ENCODE assay signal across 17 cellular contexts in the genomic region with DNA sequence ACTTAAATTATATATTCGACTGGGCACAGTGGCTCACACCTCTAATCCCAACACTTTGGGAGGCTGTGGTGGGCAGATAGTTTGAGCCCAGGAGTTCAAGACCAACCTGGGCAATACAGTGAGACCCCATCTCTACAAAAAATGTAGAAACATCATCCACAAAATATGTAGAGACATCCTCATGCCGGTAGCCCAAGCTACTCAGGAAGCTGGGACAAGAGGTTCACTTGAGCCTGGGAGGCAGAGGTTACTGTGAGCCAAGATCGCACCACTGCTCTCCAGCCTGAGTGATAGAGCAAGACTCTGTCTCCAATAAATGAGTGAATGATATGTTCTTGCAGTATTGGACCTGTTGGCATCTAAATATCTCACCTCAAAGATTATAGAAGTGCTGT. TPM values are rescaled to one million over a fixed set of nuclear protein-coding genes. Genes with fewer than 3 reads are reported as not detected.
DNase-seq lines count a peak whose midpoint lies in the region; ATAC-seq and TF ChIP-seq lines count a peak whose summit lies in the region.
"Had no signal": no experiment of that assay in that cellular context is flagged by ENCODE, and none has a peak within 500 bp of the region (broad histone marks: within the 10 kb centered on the region; RNA-seq: fewer than 3 reads in every experiment).

No MANE protein-coding gene starts in this region.

- DNase-seq in left ventricle myocardium inferior (no peak), Right ventricle myocardium inferior (ENCODE audit: missing footprints) (no peak), hepatocyte (ENCODE audit: low spot score) (no peak), progenitor cell of endocrine pancreas (ENCODE audit: low spot score, unreplicated experiment) (no peak), substantia nigra (lab: John Stamatoyannopoulos, UW) (no peak), pons (ENCODE audit: low spot score) (no peak), HuH-7.5 (ENCODE audit: low spot score) (no peak), GM10266 (ENCODE audit: extremely low spot score) (no peak)
- DNase-seq: activated T-cell treated with anti-CD3 and anti-CD28 coated beads for 4 hours; CD4-positive, alpha-beta memory T cell; hypothalamus; NCI-H187; NCI-H510A treated with DMSO at 0.1 percent for 48 hours had no signal

- peaks cover 4% of the 10 kb centered on the region for H3K9me3 Mint-ChIP-seq in progenitor cell of endocrine pancreas (ENCODE audit: low read depth)
- H3K9me3 Mint-ChIP-seq: T-helper 2 cell treated with Interferon-gamma antibody and Interleukin-4, amounts not matched to agents 5 μg/mL and 100 μg/mL, for 36 hours had no signal

- H3K4me3 Mint-ChIP-seq in progenitor cell of endocrine pancreas (ENCODE audit: low read depth) = no peak overlapping the region
- H3K4me3 Mint-ChIP-seq: activated naive CD8-positive, alpha-beta T cell; CD4-positive, alpha-beta memory T cell; memory B cell; T-helper 2 cell treated with Interferon-gamma antibody and Interleukin-4, amounts not matched to agents 5 μg/mL and 100 μg/mL, for 36 hours had no signal

- ATAC-seq in Right ventricle myocardium inferior = no peak

- peak overlapping the region; percentile 52 for H3K27ac ChIP-seq in left ventricle myocardium inferior (replicated peaks)
- peak overlapping the region; percentile 85 for H3K27ac ChIP-seq in hepatocyte
- H3K27ac ChIP-seq in substantia nigra (ENCODE audit: low read depth, low read length, poor library complexity, severe bottlenecking) = no peak overlapping the region
- H3K27ac ChIP-seq: neutrophil had no signal

- peak overlapping the region; percentile 15 for H3K4me2 ChIP-seq in hepatocyte

- WGBS in hepatocyte (ENCODE audit: low lambda C conversion rate, missing lambda C conversion rate) = 64% methylated on average over 3 of the region's 3 CpGs

- intact Hi-C loops in left ventricle myocardium inferior (cut with micrococcal nuclease) = no loop called here
- intact Hi-C loops in Right ventricle myocardium inferior (cut with DNase I) = no loop called here

- no peaks in the 10 kb centered on the region for H3K79me2 ChIP-seq in hepatocyte

- no peaks in the 10 kb centered on the region for H3K9me2 ChIP-seq in hepatocyte (replicated peaks; ENCODE audit: insufficient read depth)

- H3K4me1 ChIP-seq in left ventricle myocardium inferior (peaks cover 14% of the 10 kb centered on the region), hepatocyte (ENCODE audit: insufficient read depth) (peaks cover 32% of the 10 kb centered on the region)

- no peaks in the 10 kb centered on the region for H3K36me3 Mint-ChIP-seq in progenitor cell of endocrine pancreas (ENCODE audit: insufficient read depth)
- H3K36me3 Mint-ChIP-seq: activated naive CD8-positive, alpha-beta T cell; CD4-positive, alpha-beta memory T cell; memory B cell had no signal

- H3K4me3 ChIP-seq in left ventricle myocardium inferior (no peak overlapping the region), hepatocyte (no peak overlapping the region)

- H3K4me1 Mint-ChIP-seq in progenitor cell of endocrine pancreas (ENCODE audit: low read depth) = peaks cover 21% of the 10 kb centered on the region
- H3K4me1 Mint-ChIP-seq: CD4-positive, alpha-beta memory T cell had no signal

- H2AFZ ChIP-seq in hepatocyte = no peak overlapping the region

- TF ChIP-seq CTCF in left ventricle myocardium inferior (IDR thresholded peaks at IDR 0.05; ENCODE audit: borderline replicate concordance) (no peak), hepatocyte (IDR thresholded peaks at IDR 0.05; ENCODE audit: poor library complexity) (no peak), progenitor cell of endocrine pancreas (IDR thresholded peaks at IDR 0.05; ENCODE audit: unreplicated experiment) (no peak), GM10266 (IDR thresholded peaks at IDR 0.05; ENCODE audit: control insufficient read depth, insufficient read depth, low read depth, missing control alignments) (no peak)

- no peaks in the 10 kb centered on the region for H3K27me3 ChIP-seq in left ventricle myocardium inferior (ENCODE audit: low read depth)
- H3K27me3 ChIP-seq in hepatocyte = no peaks in the 10 kb centered on the region

- no peaks in the 10 kb centered on the region for H4K20me1 ChIP-seq in hepatocyte (ENCODE audit: insufficient read depth, poor library complexity, severe bottlenecking)

- no peaks in the 10 kb centered on the region for H3K9me3 ChIP-seq in left ventricle myocardium inferior (replicated peaks)
- no peaks in the 10 kb centered on the region for H3K9me3 ChIP-seq in hepatocyte (ENCODE audit: low read depth)
- H3K9me3 ChIP-seq: neutrophil had no signal

- no peaks in the 10 kb centered on the region for H3K27me3 Mint-ChIP-seq in progenitor cell of endocrine pancreas
- H3K27me3 Mint-ChIP-seq: CD4-positive, alpha-beta memory T cell; memory B cell had no signal

- H3K36me3 ChIP-seq in left ventricle myocardium inferior = no peaks in the 10 kb centered on the region
- H3K36me3 ChIP-seq in hepatocyte (replicated peaks; ENCODE audit: insufficient read depth, low read depth) = no peaks in the 10 kb centered on the region
- H3K36me3 ChIP-seq: neutrophil had no signal

- peak overlapping the region; percentile 91 for H3K27ac Mint-ChIP-seq in progenitor cell of endocrine pancreas
- H3K27ac Mint-ChIP-seq: activated naive CD8-positive, alpha-beta T cell; CD4-positive, alpha-beta memory T cell; memory B cell; T-helper 2 cell treated with Interferon-gamma antibody and Interleukin-4, amounts not matched to agents 5 μg/mL and 100 μg/mL, for 36 hours had no signal

RNA-seq across cellular contexts. Expression of a gene that starts 22.6 kb away (rescaled TPM):
- total RNA-seq in left ventricle myocardium inferior (40.6 TPM), Right ventricle myocardium inferior (44.8 TPM), hepatocyte (64.5 and 73.3 TPM in 2 replicates), progenitor cell of endocrine pancreas (117 and 120 TPM in 2 replicates)
- 30.0 and 30.7 TPM in 2 replicates for polyA plus RNA-seq in hepatocyte
